In the genomic region with DNA sequence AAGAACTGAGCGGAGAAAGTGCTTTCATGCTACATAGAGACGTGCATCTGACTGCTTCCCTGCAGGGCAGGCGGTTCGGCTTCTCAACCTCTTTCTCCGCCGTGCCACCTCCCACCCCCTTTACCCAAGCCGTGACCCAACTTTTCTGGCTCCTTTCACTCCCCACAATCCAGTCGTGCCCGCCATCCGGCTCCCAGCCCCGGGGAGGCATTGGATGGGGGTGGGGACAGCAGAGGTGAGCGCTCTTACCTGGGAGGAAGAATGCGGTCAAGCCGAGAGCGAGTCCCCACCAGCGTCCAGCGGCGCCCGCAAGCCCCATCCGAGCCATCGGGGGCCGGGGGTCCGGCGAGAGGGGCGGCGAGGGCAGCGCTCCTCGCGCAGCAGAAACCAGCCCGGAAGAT, we compare ENCODE assay signal across 8 cellular contexts. TPM values are rescaled to one million over a fixed set of nuclear protein-coding genes. Genes with fewer than 3 reads are reported as not detected.
DNase-seq lines count a peak whose midpoint lies in the region; ATAC-seq, FAIRE-seq and TF ChIP-seq lines count a peak whose summit lies in the region.

No MANE protein-coding gene starts in this region.

- no peak for TF ChIP-seq EP300 in HepG2 (IDR thresholded peaks at IDR 0.05; ENCODE audit: low read depth in 2 of 2, low read length in 2 of 2)
- no peak for TF ChIP-seq EP300 in HepG2 (CRISPR knock-in tag; IDR thresholded peaks at IDR 0.05; ENCODE audit: borderline replicate concordance)

- peak overlapping the region; percentile 78 to 92 (median 88) for H3K27ac Mint-ChIP-seq in CD8-positive, alpha-beta memory T cell
- peak overlapping the region; percentile 85 for H3K27ac Mint-ChIP-seq in astrocyte (ENCODE audit: unreplicated experiment)

- H3K36me3 Mint-ChIP-seq in CD8-positive, alpha-beta memory T cell, result peaks cover 0 to 2% (median 0%) of the 10 kb centered on the region in 3 donors
- no peaks in the 10 kb centered on the region for H3K36me3 Mint-ChIP-seq in astrocyte (ENCODE audit: low read depth, unreplicated experiment)

- H3K4me2 ChIP-seq in astrocyte (ENCODE audit: low read length) (peak overlapping the region; percentile 97), HepG2 (ENCODE audit: low read depth, low read length) (peak overlapping the region; percentile 98)

- peaks cover 49% of the 10 kb centered on the region for H4K20me1 ChIP-seq in astrocyte (ENCODE audit: insufficient read depth, low read length)
- no peaks in the 10 kb centered on the region for H4K20me1 ChIP-seq in HepG2 (ENCODE audit: insufficient read depth, low read length)

- no peaks in the 10 kb centered on the region for H3K9me3 ChIP-seq in CD8-positive, alpha-beta memory T cell (ENCODE audit: low read length)
- H3K9me3 ChIP-seq in astrocyte (ENCODE audit: insufficient read depth, low read depth, low read length), result no peaks in the 10 kb centered on the region
- H3K9me3 ChIP-seq in HepG2 (ENCODE audit: low read length), result no peaks in the 10 kb centered on the region
- no peaks in the 10 kb centered on the region for H3K9me3 ChIP-seq in tibial artery

- BruUV-seq in HepG2 (replicated peaks; lab: Mats Ljungman, UMichigan), result no TSS peak

- H3K4me3 ChIP-seq in CD8-positive, alpha-beta memory T cell (ENCODE audit: low read length), result peak overlapping the region; percentile 61
- peak overlapping the region; percentile 77 for H3K4me3 ChIP-seq in HL-60 (replicated peaks; ENCODE audit: insufficient read depth, low read length)
- peak overlapping the region; percentile 71 for H3K4me3 ChIP-seq in astrocyte (ENCODE audit: insufficient read depth, low read depth, low read length)
- H3K4me3 ChIP-seq in HepG2 (replicated peaks in 1 of 3; ENCODE audit: insufficient read depth in 1 of 3, low read depth in 2 of 3, low read length in 3 of 3), result peak overlapping the region; percentile 62 to 80 (median 73)
- H3K4me3 ChIP-seq in tibial artery, result peak overlapping the region; percentile 75 to 91

- H3K4me1 ChIP-seq in CD8-positive, alpha-beta memory T cell (ENCODE audit: insufficient read depth, low read length), result peaks cover 21% of the 10 kb centered on the region
- H3K4me1 ChIP-seq in astrocyte (ENCODE audit: insufficient read depth, low read length) (peaks cover 21% of the 10 kb centered on the region), HepG2 (ENCODE audit: insufficient read depth, low read length) (peaks cover 35% of the 10 kb centered on the region), tibial artery (peaks cover 0 to 30% (median 18%) of the 10 kb centered on the region in 4 donors)

- H3K4me1 Mint-ChIP-seq in CD8-positive, alpha-beta memory T cell, result peaks cover 12 to 25% (median 12%) of the 10 kb centered on the region in 3 donors
- H3K4me1 Mint-ChIP-seq in astrocyte (ENCODE audit: low read depth, unreplicated experiment), result no peaks in the 10 kb centered on the region

- CTCF ChIA-PET in CD8-positive, alpha-beta memory T cell (lab: Charles Lee), result interaction anchor here (1.3 to 1.7 kb wide), 3 partner anchors 8 to 22 kb away, joined by 4 to 6 read pairs (median 4); no protein-coding TSS in a partner anchor
- CTCF ChIA-PET in HepG2 (lab: Yijun Ruan, JAX; ENCODE audit: low intra/inter-chr PET ratio, low total read pairs), result interaction anchor here (1.0 to 2.9 kb wide), 4 partner anchors 38 to 87 kb away, joined by 4 to 16 read pairs (median 6); no protein-coding TSS in a partner anchor

- H3K27me3 ChIP-seq in CD8-positive, alpha-beta memory T cell (ENCODE audit: insufficient read depth, low read length, poor library complexity, severe bottlenecking), result peaks cover 17% of the 10 kb centered on the region
- H3K27me3 ChIP-seq in HL-60 (ENCODE audit: insufficient read depth, poor library complexity, severe bottlenecking), result no peaks in the 10 kb centered on the region
- peaks cover 4% of the 10 kb centered on the region for H3K27me3 ChIP-seq in astrocyte (ENCODE audit: insufficient read depth, low read length)
- peaks cover 4 to 19% of the 10 kb centered on the region in 2 experiments; a peak in 4 of 5 replicates for H3K27me3 ChIP-seq in HepG2 (ENCODE audit: control insufficient read depth in 1 of 2, insufficient read depth in 2 of 2, low read length in 2 of 2)
- H3K27me3 ChIP-seq in tibial artery, result no peaks in the 10 kb centered on the region

- H3K4me3 Mint-ChIP-seq in CD8-positive, alpha-beta memory T cell, result peak overlapping the region; percentile 91 to 97 (median 94)
- H3K4me3 Mint-ChIP-seq in astrocyte (ENCODE audit: unreplicated experiment), result peak overlapping the region; percentile 96

- no peak overlapping the region for H3K27ac ChIP-seq in CD8-positive, alpha-beta memory T cell (ENCODE audit: low read depth, low read length)
- H3K27ac ChIP-seq in HL-60 (replicated peaks) (peak overlapping the region; percentile 58), astrocyte (ENCODE audit: low read depth, low read length) (no peak overlapping the region), HepG2 (ENCODE audit: extremely low read length, insufficient read depth, low read length) (no peak overlapping the region), tibial artery (peak overlapping the region; percentile 80 to 84)

- no peak for TF ChIP-seq POLR2A in HepG2 (IDR thresholded peaks at IDR 0.05; ENCODE audit: insufficient read depth in 1 of 2, low read depth in 2 of 2, low read length in 2 of 2)

- peak in 1 of 5 donors; percentile 16 for DNase-seq in CD8-positive, alpha-beta memory T cell
- DNase-seq in HL-60 (ENCODE audit: low read depth in 1 of 2, low spot score in 1 of 2), result no peak
- no peak for DNase-seq in astrocyte (ENCODE audit: low read depth)
- DNase-seq in HepG2 (ENCODE audit: low spot score), result no peak
- no peak for DNase-seq in tibial artery
- DNase-seq in NCI-H1930 (lab: John Stamatoyannopoulos, UW), result no peak

- H3K36me3 ChIP-seq in CD8-positive, alpha-beta memory T cell (ENCODE audit: insufficient read depth, low read length), result no peaks in the 10 kb centered on the region
- H3K36me3 ChIP-seq in astrocyte (ENCODE audit: insufficient read depth, low read length) (no peaks in the 10 kb centered on the region), HepG2 (replicated peaks in 1 of 2; ENCODE audit: control insufficient read depth in 1 of 2, insufficient read depth in 2 of 2, low read length in 2 of 2) (no peaks in the 10 kb centered on the region), tibial artery (no peaks in the 10 kb centered on the region)

- intact Hi-C loops in HepG2 (cut with micrococcal nuclease; ENCODE audit: unreplicated experiment), result loop anchor here (2.0 kb wide), 1 partner anchor 33 kb away; no protein-coding TSS in a partner anchor
- intact Hi-C loops in tibial artery (cut with DNase I; ENCODE audit: low total_unique reads), result loop anchor here (5.0 to 10.0 kb wide), 2 partner anchors 61 to 243 kb away; no protein-coding TSS in a partner anchor

- H2AFZ ChIP-seq in astrocyte (ENCODE audit: low read depth, low read length) (peak overlapping the region; percentile 77), HepG2 (ENCODE audit: low read length) (no peak overlapping the region)

- FAIRE-seq in astrocyte (lab: Jason Lieb, UNC) (no peak), HepG2 (lab: Jason Lieb, UNC) (no peak)

- TF ChIP-seq CTCF in HL-60 (IDR thresholded peaks at IDR 0.05; ENCODE audit: insufficient read depth, low read length), result no peak
- no peak for TF ChIP-seq CTCF in astrocyte (IDR thresholded peaks at IDR 0.05; ENCODE audit: insufficient read depth, low read depth, low read length)
- no peak for TF ChIP-seq CTCF in HepG2 (CRISPR knock-in tag; IDR thresholded peaks at IDR 0.05)
- TF ChIP-seq CTCF in tibial artery (IDR thresholded peaks at IDR 0.05), result no peak

- ATAC-seq in HepG2 (peak; percentile 6), GM18520 (IDR thresholded peaks at IDR 0.05; ENCODE audit: unreplicated experiment) (no peak), GM19467 (IDR thresholded peaks at IDR 0.05; ENCODE audit: unreplicated experiment) (no peak)

- 4% methylated on average over 14 of the region's 30 CpGs for WGBS in HepG2 (ENCODE audit: low lambda C conversion rate)

- H3K9me3 Mint-ChIP-seq in CD8-positive, alpha-beta memory T cell, result no peaks in the 10 kb centered on the region
- peaks cover under 1% of the 10 kb centered on the region for H3K9me3 Mint-ChIP-seq in astrocyte (ENCODE audit: unreplicated experiment)

- no peak for TF ChIP-seq RAD21 in HepG2 (CRISPR knock-in tag; IDR thresholded peaks at IDR 0.05)

- H3K9ac ChIP-seq in astrocyte (ENCODE audit: low read length) (peak overlapping the region; percentile 76), HepG2 (ENCODE audit: insufficient read depth, low read depth, low read length) (peak overlapping the region; percentile 44; the same call in 1 of the 2 replicates)

- POLR2A ChIA-PET in CD8-positive, alpha-beta memory T cell (lab: Charles Lee), result interaction anchor here (0.7 kb wide), 1 partner anchor 16 kb away, joined by 3 read pairs; no protein-coding TSS in a partner anchor
- POLR2A ChIA-PET in HepG2 (lab: Yijun Ruan, JAX), result interaction anchor here (0.7 to 1.7 kb wide), 5 partner anchors 15 to 87 kb away, joined by 3 to 5 read pairs (median 3); no protein-coding TSS in a partner anchor

- peaks cover 15 to 35% of the 10 kb centered on the region in 2 donors for H3K27me3 Mint-ChIP-seq in CD8-positive, alpha-beta memory T cell
- peaks cover 52% of the 10 kb centered on the region for H3K27me3 Mint-ChIP-seq in astrocyte (ENCODE audit: low read depth, unreplicated experiment)

- in situ Hi-C loops in HepG2 (cut with HindIII; ENCODE audit: extremely low pct_ligation_motif_present, low pct_unique_long_range_greater_than_20kb), result loop anchor here (5.0 kb wide), 1 partner anchor 101 kb away; no protein-coding TSS in a partner anchor

- peaks cover 47% of the 10 kb centered on the region for H3K79me2 ChIP-seq in astrocyte (ENCODE audit: insufficient read depth, low read length)
- H3K79me2 ChIP-seq in HepG2 (ENCODE audit: insufficient read depth, low read length), result no peaks in the 10 kb centered on the region

RNA-seq across cellular contexts. Expression of a gene that starts 0.8 kb away (rescaled TPM):
- 1 to 10 TPM; 3.0 to 3.8 TPM for total RNA-seq in CD8-positive, alpha-beta memory T cell
- 0.35 TPM for polyA plus RNA-seq in CD8-positive, alpha-beta memory T cell
- total RNA-seq in astrocyte (16.9 and 17.7 TPM in 2 replicates), HepG2 (2016; rRNA removed; fragmentation: Illumina TruSeq; extraction: Trizol) (4.1 and 7.3 TPM in 2 replicates)
- 1.8 and 2.9 TPM in 2 replicates for total RNA-seq in HepG2 (2016; cell fraction: cytosol; rRNA removed; fragmentation: Illumina TruSeq; extraction: Trizol; ENCODE audit: low read depth)
- 4.3 and 5.3 TPM in 2 replicates for total RNA-seq in HepG2 (2016; cell fraction: insoluble cytoplasmic fraction; rRNA removed; fragmentation: Illumina TruSeq; extraction: Trizol)
- total RNA-seq in HepG2 (2016; cell fraction: membrane; rRNA removed; fragmentation: Illumina TruSeq; extraction: Trizol), result 5.3 and 6.4 TPM in 2 replicates
- total RNA-seq in HepG2 (2016; cell fraction: nucleus; rRNA removed; fragmentation: Illumina TruSeq; extraction: Trizol), result 5.4 and 6.5 TPM in 2 replicates
- 3.9 and 4.7 TPM in 2 replicates for polyA plus RNA-seq in HepG2 (2011; rRNA removed)
- polyA plus RNA-seq in HepG2 (2011; cell fraction: cytosol; rRNA removed), result 2.3 and 2.9 TPM in 2 replicates
- 3.6 and 4.2 TPM in 2 replicates for polyA plus RNA-seq in HepG2 (2011; cell fraction: nucleus; rRNA removed)
- 3.3 and 4.2 TPM in 2 replicates for polyA plus RNA-seq in HepG2 (2012)
- polyA plus RNA-seq in HepG2 (2016; cell fraction: cytosol; fragmentation: Illumina TruSeq; extraction: Trizol; ENCODE audit: low read depth), result 1.8 and 1.9 TPM in 2 replicates
- 4.9 and 6.0 TPM in 2 replicates for polyA plus RNA-seq in HepG2 (2016; cell fraction: insoluble cytoplasmic fraction; fragmentation: Illumina TruSeq; extraction: Trizol; ENCODE audit: low read depth)
- 4.1 and 4.8 TPM in 2 replicates for polyA plus RNA-seq in HepG2 (2016; cell fraction: membrane; fragmentation: Illumina TruSeq; extraction: Trizol; ENCODE audit: low read depth)
- polyA plus RNA-seq in HepG2 (2016; cell fraction: nucleus; fragmentation: Illumina TruSeq; extraction: Trizol; ENCODE audit: insufficient read depth, low read depth), result 9.3 and 9.9 TPM in 2 replicates
- 4.1 and 6.6 TPM in 2 replicates for polyA minus RNA-seq in HepG2 (2011; rRNA and poly(A)+ RNA removed; ENCODE audit: low replicate concordance)
- 3.0 and 4.1 TPM in 2 replicates for polyA minus RNA-seq in HepG2 (2011; cell fraction: cytosol; rRNA and poly(A)+ RNA removed)
- polyA minus RNA-seq in HepG2 (2011; cell fraction: nucleus; rRNA and poly(A)+ RNA removed), result 6.1 and 6.6 TPM in 2 replicates

Comparison
In these comparisons a context has a peak if more than half of its experiments do, and no peak if none do; other contexts are left out.
1. H3K27ac ChIP-seq: peak in HL-60 (single experiment) and tibial artery (2 of 2); none in CD8-positive, alpha-beta memory T cell (single experiment), astrocyte (single experiment) and HepG2 (single experiment).
2. Peak in every context shown above with its lines, with median percentiles within 50 percentile points of each other: H3K4me3 ChIP-seq.